ENCODE assay signal across 32 cellular contexts in the genomic region with DNA sequence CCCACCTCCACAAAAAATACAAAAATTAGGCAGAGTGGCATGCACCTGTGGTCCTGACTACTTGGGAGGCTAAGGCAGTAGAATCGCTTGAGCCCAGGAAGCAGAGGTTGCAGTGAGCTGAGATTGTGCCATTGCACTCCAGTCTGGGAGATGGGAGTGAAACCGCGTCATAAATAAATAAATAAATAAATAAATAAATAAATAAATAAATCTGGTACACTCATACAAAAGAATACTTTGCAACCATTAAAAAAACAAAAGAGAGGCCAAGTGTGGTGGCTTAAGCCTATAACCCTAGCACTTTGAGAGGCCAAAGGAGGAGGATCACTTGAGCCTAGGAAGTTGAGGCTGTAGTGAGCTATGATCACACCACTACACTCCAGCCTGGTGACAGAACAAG. TPM values are rescaled to one million over a fixed set of nuclear protein-coding genes. Genes with fewer than 3 reads are reported as not detected.
"Had no signal": no experiment of that assay in that cellular context is flagged by ENCODE, and none has a peak within 500 bp of the region (broad histone marks: within the 10 kb centered on the region; RNA-seq: fewer than 3 reads in every experiment).

No MANE protein-coding gene starts in this region.

- H3K4me1 ChIP-seq: stomach, suprapubic skin, testis, thyroid gland, tibial artery, tibial nerve, upper lobe of left lung, upper lobe of right lung, uterus, vagina had no signal

- H3K27ac ChIP-seq: stomach, suprapubic skin, testis, thoracic aorta, thyroid gland, tibial artery, tibial nerve, transverse colon, upper lobe of left lung, upper lobe of right lung, uterus, vagina had no signal

- H3K27ac Mint-ChIP-seq: stimulated activated effector memory CD8-positive, alpha-beta T cell treated with anti-CD3 and anti-CD28 coated beads, Interleukin-12 subunit alpha, Interleukin-12 subunit beta, amount 100 ng/mL, for 72 hours; stimulated activated memory B cell treated with anti-CD40 and anti-IgM and Interleukin-4, amounts not matched to agents 10 μg/mL and 1 μg/mL and 100 μg/mL, for 72 hours; stimulated activated naive B cell treated with anti-CD40 and anti-IgM and Interleukin-4, amounts not matched to agents 10 μg/mL and 1 μg/mL and 100 μg/mL, for 72 hours; stimulated activated naive CD8-positive, alpha-beta T cell treated with anti-CD3 and anti-CD28 coated beads, Interleukin-15, amount 100 ng/mL, for 72 hours; stimulated activated naive CD8-positive, alpha-beta T cell treated with anti-CD3 and anti-CD28 coated beads, Interleukin-15, Interleukin-2, amounts not matched to agents 100 ng/mL and 50 ng/mL, for 24 hours; type B pancreatic cell had no signal

- H3K27me3 ChIP-seq: suprapubic skin, testis, thyroid gland, tibial artery, tibial nerve, transverse colon, upper lobe of left lung, upper lobe of right lung, uterus, vagina had no signal

- H3K9me3 ChIP-seq: suprapubic skin, testis, thoracic aorta, thyroid gland, upper lobe of left lung, upper lobe of right lung, uterus, vagina had no signal

- H3K36me3 ChIP-seq: stomach, suprapubic skin, thoracic aorta, thyroid gland, tibial artery, tibial nerve, transverse colon, upper lobe of left lung, upper lobe of right lung, uterus, vagina had no signal

- FAIRE-seq: urothelium cell line had no signal

- H3K9me3 Mint-ChIP-seq: stimulated activated naive CD8-positive, alpha-beta T cell treated with anti-CD3 and anti-CD28 coated beads, Interleukin-15, amount 100 ng/mL, for 72 hours; type B pancreatic cell had no signal

- H3K36me3 Mint-ChIP-seq: stimulated activated effector memory CD8-positive, alpha-beta T cell treated with anti-CD3 and anti-CD28 coated beads, Interleukin-12 subunit alpha, Interleukin-12 subunit beta, amount 100 ng/mL, for 72 hours; stimulated activated memory B cell treated with anti-CD40 and anti-IgM and Interleukin-4, amounts not matched to agents 10 μg/mL and 1 μg/mL and 100 μg/mL, for 72 hours; stimulated activated naive B cell treated with anti-CD40 and anti-IgM and Interleukin-4, amounts not matched to agents 10 μg/mL and 1 μg/mL and 100 μg/mL, for 72 hours; type B pancreatic cell had no signal

- DNase-seq: stimulated activated CD4-positive, alpha-beta T cell treated with anti-CD3 and anti-CD28 coated beads, Interleukin-2, amount 100 ng/mL, for 48 hours; stimulated activated CD4-positive, alpha-beta T cell treated with anti-CD3 and anti-CD28 coated beads, Interleukin-4, amount 100 ng/mL, for 1 hour; stimulated activated CD4-positive, alpha-beta T cell treated with anti-CD3 and anti-CD28 coated beads, Interleukin-4, amount 100 ng/mL, for 24 hours; stimulated activated CD4-positive, alpha-beta T cell treated with anti-CD3 and anti-CD28 coated beads, Interleukin-4, amount 100 ng/mL, for 4 hours; stimulated activated CD8-positive, alpha-beta memory T cell treated with anti-CD3 and anti-CD28 coated beads, Interleukin-4, amount 100 ng/mL, for 48 hours; stimulated activated naive B cell treated with anti-CD40 and anti-IgM and Interleukin-4, amounts not matched to agents 10 μg/mL and 1 μg/mL and 100 μg/mL, for 72 hours; stimulated activated naive CD4-positive, alpha-beta T cell; stimulated activated naive CD4-positive, alpha-beta T cell treated with Interleukin-2 at 50 U/mL for 16 hours; stimulated activated naive CD8-positive, alpha-beta T cell treated with anti-CD3 and anti-CD28 coated beads, Interleukin-15, amount 100 ng/mL, for 72 hours; stimulated activated naive CD8-positive, alpha-beta T cell treated with anti-CD3 and anti-CD28 coated beads, Interleukin-15, Interleukin-2, amounts not matched to agents 100 U/mL and 50 U/mL, for 24 hours; stomach; substantia nigra; testis; thyroid gland; tibial artery; transverse colon; trophoblast cell; upper lobe of left lung; upper lobe of right lung; uterus had no signal

- ATAC-seq: stimulated activated effector memory CD8-positive, alpha-beta T cell treated with anti-CD3 and anti-CD28 coated beads, Interleukin-12 subunit alpha, Interleukin-12 subunit beta, amount 100 ng/mL, for 72 hours; stimulated activated memory B cell treated with anti-CD40 and anti-IgM and Interleukin-4, amounts not matched to agents 10 μg/mL and 1 μg/mL and 100 μg/mL, for 72 hours; stimulated activated naive B cell treated with anti-CD40 and anti-IgM and Interleukin-4, amounts not matched to agents 10 μg/mL and 1 μg/mL and 100 μg/mL, for 72 hours; stimulated activated naive CD8-positive, alpha-beta T cell treated with anti-CD3 and anti-CD28 coated beads, Interleukin-15, amount 100 ng/mL, for 72 hours; stimulated activated naive CD8-positive, alpha-beta T cell treated with anti-CD3 and anti-CD28 coated beads, Interleukin-15, Interleukin-2, amounts not matched to agents 100 U/mL and 50 U/mL, for 24 hours; upper lobe of right lung had no signal

- H3K4me3 Mint-ChIP-seq: stimulated activated effector memory CD8-positive, alpha-beta T cell treated with anti-CD3 and anti-CD28 coated beads, Interleukin-12 subunit alpha, Interleukin-12 subunit beta, amount 100 ng/mL, for 72 hours; stimulated activated memory B cell treated with anti-CD40 and anti-IgM and Interleukin-4, amounts not matched to agents 10 μg/mL and 1 μg/mL and 100 μg/mL, for 72 hours; stimulated activated naive B cell treated with anti-CD40 and anti-IgM and Interleukin-4, amounts not matched to agents 10 μg/mL and 1 μg/mL and 100 μg/mL, for 72 hours; stimulated activated naive CD8-positive, alpha-beta T cell treated with anti-CD3 and anti-CD28 coated beads, Interleukin-15, amount 100 ng/mL, for 72 hours; stimulated activated naive CD8-positive, alpha-beta T cell treated with anti-CD3 and anti-CD28 coated beads, Interleukin-15, Interleukin-2, amounts not matched to agents 100 ng/mL and 50 ng/mL, for 24 hours; type B pancreatic cell had no signal

- H3K4me3 ChIP-seq: stomach, suprapubic skin, testis, thoracic aorta, thyroid gland, tibial artery, tibial nerve, transverse colon, upper lobe of left lung, upper lobe of right lung, uterus, vagina had no signal

- H3K4me1 Mint-ChIP-seq: stimulated activated effector memory CD8-positive, alpha-beta T cell treated with anti-CD3 and anti-CD28 coated beads, Interleukin-12 subunit alpha, Interleukin-12 subunit beta, amount 100 ng/mL, for 72 hours; stimulated activated memory B cell treated with anti-CD40 and anti-IgM and Interleukin-4, amounts not matched to agents 10 μg/mL and 1 μg/mL and 100 μg/mL, for 72 hours; stimulated activated naive B cell treated with anti-CD40 and anti-IgM and Interleukin-4, amounts not matched to agents 10 μg/mL and 1 μg/mL and 100 μg/mL, for 72 hours; stimulated activated naive CD8-positive, alpha-beta T cell treated with anti-CD3 and anti-CD28 coated beads, Interleukin-15, amount 100 ng/mL, for 72 hours had no signal

RNA-seq across cellular contexts. Expression of a gene that starts 28.0 kb away (rescaled TPM):
- total RNA-seq: urinary bladder had no signal

RNA-seq across cellular contexts. Expression of a gene that starts 32.4 kb away (rescaled TPM):
- total RNA-seq: stomach, thoracic aorta, transverse colon, upper lobe of right lung, urinary bladder, vagina had no signal

RNA-seq across cellular contexts. Expression of a gene that starts 53.1 kb away (rescaled TPM):
- total RNA-seq: stomach, temporal lobe, upper lobe of right lung, ureter, urinary bladder, vagina had no signal
